ENCODE assay signal across 9 cellular contexts in genomic region chr22:42615860-42616175, GRCh38. TPM values are rescaled to one million over a fixed set of nuclear protein-coding genes. Genes with fewer than 3 reads are reported as not detected.
DNase-seq lines count a peak whose midpoint lies in the region; ATAC-seq, FAIRE-seq and TF ChIP-seq lines count a peak whose summit lies in the region.
"Not testable (repeated sequence)": the region's sequence is repeated elsewhere in the genome, so short reads cannot be mapped to it uniquely, and the experiment has no call there.
"Had no signal": no experiment of that assay in that cellular context is flagged by ENCODE, and none has a peak within 500 bp of the region (broad histone marks: within the 10 kb centered on the region; RNA-seq: fewer than 3 reads in every experiment).

No MANE protein-coding gene starts in this region.

- not testable (repeated sequence) for TF ChIP-seq POLR2A in A549 (IDR thresholded peaks at IDR 0.05; ENCODE audit: low read length); HCT116 (IDR thresholded peaks at IDR 0.05; ENCODE audit: borderline replicate concordance, extremely low read depth, insufficient read depth, insufficient read length); Peyer's patch (IDR thresholded peaks at IDR 0.05)

- not testable (repeated sequence) for H2AFZ ChIP-seq in HCT116 (ENCODE audit: low read depth, low read length, poor library complexity, severe bottlenecking); smooth muscle cell (ENCODE audit: low read depth)

- H3K27ac ChIP-seq in A549 (peak overlapping the region; percentile 91 to 98), HCT116 (ENCODE audit: low read depth, low read length) (peak overlapping the region; percentile 89), Peyer's patch (peak overlapping the region; percentile 93 to 98 (median 97)), dorsolateral prefrontal cortex (peak overlapping the region; percentile 88 to 100 (median 98)), right atrium auricular region (peak overlapping the region; percentile 92 to 95), smooth muscle cell (ENCODE audit: low read depth) (peak overlapping the region; percentile 98)

- H4K20me1 ChIP-seq in HCT116 (ENCODE audit: insufficient read depth) = not testable (repeated sequence)
- H4K20me1 ChIP-seq in smooth muscle cell (ENCODE audit: low read depth) = peaks cover 33% of the 10 kb centered on the region

- not testable (repeated sequence) for TF ChIP-seq EP300 in A549 (IDR thresholded peaks at IDR 0.05)

- not testable (repeated sequence) for H3K9me3 Mint-ChIP-seq in activated T-helper 2 cell treated with anti-CD3 and anti-CD28 coated beads, Interferon-gamma antibody, Interleukin-2, Interleukin-4, amounts not matched to agents 10 μg/mL and 5 μg/mL and 100 μg/mL, durations not matched to agents 14 hours and 24 hours and 36 hours; naive thymus-derived CD8-positive, alpha-beta T cell

- H3K27ac Mint-ChIP-seq in activated T-helper 2 cell treated with anti-CD3 and anti-CD28 coated beads, Interferon-gamma antibody, Interleukin-2, Interleukin-4, amounts not matched to agents 10 μg/mL and 5 μg/mL and 100 μg/mL, durations not matched to agents 14 hours and 24 hours and 36 hours = peak overlapping the region; percentile 99
- peak overlapping the region; percentile 98 to 100 (median 100) for H3K27ac Mint-ChIP-seq in naive thymus-derived CD8-positive, alpha-beta T cell

- RAD21 ChIA-PET in HCT116 (lab: Charles Lee; ENCODE audit: low non-redundant PET in 1 of 2, low total read pairs in 2 of 2, uncharacterized antibody in 2 of 2, unreplicated experiment in 2 of 2) = not testable (repeated sequence)

- intact Hi-C loops in HCT116 (cut with micrococcal nuclease) = not testable (repeated sequence)
- intact Hi-C loops in activated T-helper 2 cell treated with anti-CD3 and anti-CD28 coated beads, Interferon-gamma antibody, Interleukin-2, Interleukin-4, amounts not matched to agents 10 μg/mL and 5 μg/mL and 100 μg/mL, durations not matched to agents 14 hours and 24 hours and 36 hours (cut with micrococcal nuclease) = loop anchor here (1.0 to 2.0 kb wide), 3 partner anchors 33 to 525 kb away; partner anchors contain the start of genes CYB5R3, NDUFA6 and TTLL1
- intact Hi-C loops in dorsolateral prefrontal cortex (cut with DNase I) = loop anchor here in 1 of 2 donors (2.0 kb wide), 1 partner anchor 33 kb away; the partner anchor contains the start of gene CYB5R3

- H3K4me1 Mint-ChIP-seq in activated T-helper 2 cell treated with anti-CD3 and anti-CD28 coated beads, Interferon-gamma antibody, Interleukin-2, Interleukin-4, amounts not matched to agents 10 μg/mL and 5 μg/mL and 100 μg/mL, durations not matched to agents 14 hours and 24 hours and 36 hours (ENCODE audit: low read depth) = peaks cover 30% of the 10 kb centered on the region
- H3K4me1 Mint-ChIP-seq in naive thymus-derived CD8-positive, alpha-beta T cell = peaks cover 17 to 51% (median 46%) of the 10 kb centered on the region in 4 donors

- not testable (repeated sequence) for H3K27me3 ChIP-seq in HCT116 (ENCODE audit: insufficient read depth, low read length); Peyer's patch; dorsolateral prefrontal cortex; right atrium auricular region; smooth muscle cell (ENCODE audit: low read depth)

- TF ChIP-seq RAD21 in A549 (conservative IDR thresholded peaks at IDR 0.05 in 1 of 2, IDR thresholded peaks at IDR 0.05 in 1 of 2); HCT116 (IDR thresholded peaks at IDR 0.05; ENCODE audit: low read depth): not testable (repeated sequence)

- peak overlapping the region; percentile 93 for H3K4me3 Mint-ChIP-seq in activated T-helper 2 cell treated with anti-CD3 and anti-CD28 coated beads, Interferon-gamma antibody, Interleukin-2, Interleukin-4, amounts not matched to agents 10 μg/mL and 5 μg/mL and 100 μg/mL, durations not matched to agents 14 hours and 24 hours and 36 hours (ENCODE audit: low read depth)
- peak overlapping the region; percentile 91 to 98 (median 94) for H3K4me3 Mint-ChIP-seq in naive thymus-derived CD8-positive, alpha-beta T cell

- 17% methylated on average over 13 of the region's 13 CpGs for WGBS in A549 (ENCODE audit: missing lambda C conversion rate)
- WGBS in smooth muscle cell (ENCODE audit: low lambda C conversion rate) = 63% methylated on average over 13 of the region's 13 CpGs

- H3K79me2 ChIP-seq in HCT116 (ENCODE audit: insufficient read depth, low read length) = peaks cover 36% of the 10 kb centered on the region
- H3K79me2 ChIP-seq in smooth muscle cell (ENCODE audit: low read depth) = peaks cover 32% of the 10 kb centered on the region

- BruUV-seq in HCT116 (replicated peaks; lab: Mats Ljungman, UMichigan) = not testable (repeated sequence)

- DNase-seq in A549 (ENCODE audit: low read depth in 1 of 2, low spot score in 1 of 2); HCT116 (ENCODE audit: low read depth, low spot score); activated T-helper 2 cell treated with anti-CD3 and anti-CD28 coated beads, Interferon-gamma antibody, Interleukin-2, Interleukin-4, amounts not matched to agents 10 μg/mL and 5 μg/mL and 100 μg/mL, durations not matched to agents 14 hours and 24 hours and 36 hours (ENCODE audit: low spot score); right atrium auricular region (ENCODE audit: low spot score); naive thymus-derived CD8-positive, alpha-beta T cell; smooth muscle cell (lab: John Stamatoyannopoulos, UW; ENCODE audit: unreplicated experiment): not testable (repeated sequence)
- DNase-seq in Peyer's patch = peak in 1 of 3 donors; percentile 61
- DNase-seq in dorsolateral prefrontal cortex = peak in 1 of 10 donors; percentile 28

- peaks cover 13% of the 10 kb centered on the region for H3F3A ChIP-seq in smooth muscle cell (ENCODE audit: low read depth)

- peak overlapping the region; percentile 82 for H3K4me2 ChIP-seq in A549
- peak overlapping the region; percentile 97 for H3K4me2 ChIP-seq in HCT116 (ENCODE audit: low read length)
- H3K4me2 ChIP-seq in smooth muscle cell = peak overlapping the region; percentile 59

- ATAC-seq in A549 = peak; percentile 8 to 33; a peak in 5 of 6 replicates
- not testable (repeated sequence) for ATAC-seq in HCT116; naive thymus-derived CD8-positive, alpha-beta T cell

- H3K9me3 ChIP-seq in A549; HCT116 (ENCODE audit: control insufficient read depth in 1 of 2, insufficient read depth in 1 of 2, low read depth in 1 of 2, low read length in 2 of 2); Peyer's patch; right atrium auricular region; smooth muscle cell (replicated peaks; ENCODE audit: low read depth): not testable (repeated sequence)

- TF ChIP-seq CTCF in A549 (IDR thresholded peaks at IDR 0.05); HCT116 (IDR thresholded peaks at IDR 0.05 in 2 of 3, conservative IDR thresholded peaks at IDR 0.05 in 1 of 3; ENCODE audit: borderline replicate concordance in 1 of 3, insufficient read depth in 1 of 3, low read depth in 2 of 3, low read length in 2 of 3); Peyer's patch (IDR thresholded peaks at IDR 0.05); dorsolateral prefrontal cortex (IDR thresholded peaks at IDR 0.05 in 54 of 56, conservative IDR thresholded peaks at IDR 0.05 in 2 of 56; ENCODE audit: low read depth in 1 of 56, partially characterized antibody in 56 of 56); right atrium auricular region (IDR thresholded peaks at IDR 0.05); smooth muscle cell (IDR thresholded peaks at IDR 0.05; ENCODE audit: borderline replicate concordance, insufficient read depth, poor library complexity, severe bottlenecking): not testable (repeated sequence)

- H3K4me3 ChIP-seq in A549 = peak overlapping the region; percentile 43
- H3K4me3 ChIP-seq in HCT116 (replicated peaks in 1 of 2; ENCODE audit: low read depth in 1 of 2, low read length in 2 of 2) = peak overlapping the region in 1 of 2 experiments; percentile 2; a peak in 1 of 4 replicates
- H3K4me3 ChIP-seq in Peyer's patch = peak overlapping the region; percentile 37 to 89 (median 82)
- H3K4me3 ChIP-seq in dorsolateral prefrontal cortex = peak overlapping the region in 56 of 59 donors; percentile 74 to 100 (median 92)
- H3K4me3 ChIP-seq in right atrium auricular region = peak overlapping the region in 1 of 2 donors; percentile 67
- peak overlapping the region; percentile 75 for H3K4me3 ChIP-seq in smooth muscle cell

- H3K36me3 ChIP-seq in HCT116 (ENCODE audit: control insufficient read depth in 1 of 2, insufficient read depth in 2 of 2, low read length in 2 of 2) (peaks cover 3 to 25% of the 10 kb centered on the region in 2 experiments; a peak in 1 of 4 replicates), Peyer's patch (peaks cover 0 to 14% (median 0%) of the 10 kb centered on the region in 3 donors), right atrium auricular region (peaks cover 14% of the 10 kb centered on the region)
- H3K36me3 ChIP-seq in smooth muscle cell (ENCODE audit: low read depth) = not testable (repeated sequence)

- peaks cover 32% of the 10 kb centered on the region for H3K36me3 Mint-ChIP-seq in activated T-helper 2 cell treated with anti-CD3 and anti-CD28 coated beads, Interferon-gamma antibody, Interleukin-2, Interleukin-4, amounts not matched to agents 10 μg/mL and 5 μg/mL and 100 μg/mL, durations not matched to agents 14 hours and 24 hours and 36 hours (ENCODE audit: low read depth)
- peaks cover 0 to 21% (median 4%) of the 10 kb centered on the region in 3 donors for H3K36me3 Mint-ChIP-seq in naive thymus-derived CD8-positive, alpha-beta T cell

- H3K27me3 Mint-ChIP-seq in activated T-helper 2 cell treated with anti-CD3 and anti-CD28 coated beads, Interferon-gamma antibody, Interleukin-2, Interleukin-4, amounts not matched to agents 10 μg/mL and 5 μg/mL and 100 μg/mL, durations not matched to agents 14 hours and 24 hours and 36 hours (ENCODE audit: low read depth); naive thymus-derived CD8-positive, alpha-beta T cell: not testable (repeated sequence)

- not testable (repeated sequence) for FAIRE-seq in A549 (lab: Jason Lieb, UNC)

- CTCF ChIA-PET in A549 (lab: Yijun Ruan, JAX) = interaction anchor here (2.0 kb wide), 1 partner anchor 252 kb away, joined by 7 read pairs; no protein-coding TSS in a partner anchor
- CTCF ChIA-PET in HCT116 (lab: Charles Lee) = interaction anchor here (1.2 kb wide), 1 partner anchor 445 kb away, joined by 3 read pairs; no protein-coding TSS in a partner anchor

- POLR2A ChIA-PET in A549 (lab: Yijun Ruan, JAX) = interaction anchor here (0.6 to 2.0 kb wide), 9 partner anchors 8 to 399 kb away, joined by 3 to 13 read pairs (median 4); partner anchors contain the start of genes CYB5R3 and PACSIN2
- POLR2A ChIA-PET in HCT116 (lab: Charles Lee) = interaction anchor here (0.6 to 2.4 kb wide), 28 partner anchors 10 to 572 kb away, joined by 3 to 20 read pairs (median 4); partner anchors contain the start of gene ARFGAP3
- POLR2A ChIA-PET in naive thymus-derived CD8-positive, alpha-beta T cell (lab: Charles Lee) = interaction anchor here (0.5 to 3.9 kb wide), 13 partner anchors 8 to 1598 kb away, joined by 3 to 54 read pairs (median 7); partner anchors contain the start of genes ARFGAP3, CYB5R3 and PACSIN2

- peaks cover 25% of the 10 kb centered on the region for H3K4me1 ChIP-seq in A549
- peaks cover 24 to 46% of the 10 kb centered on the region in 2 experiments for H3K4me1 ChIP-seq in HCT116 (ENCODE audit: control insufficient read depth in 1 of 2, insufficient read depth in 2 of 2, low read length in 2 of 2)
- H3K4me1 ChIP-seq in Peyer's patch = peaks cover 4 to 42% (median 13%) of the 10 kb centered on the region in 4 donors
- peaks cover 0 to 51% of the 10 kb centered on the region in 2 donors for H3K4me1 ChIP-seq in right atrium auricular region
- not testable (repeated sequence) for H3K4me1 ChIP-seq in smooth muscle cell (ENCODE audit: low read depth)

- H3K9ac ChIP-seq in HCT116 (ENCODE audit: low read length) (peak overlapping the region; percentile 53), smooth muscle cell (ENCODE audit: low read depth) (peak overlapping the region; percentile 26)

- H3K9me2 ChIP-seq in HCT116 (ENCODE audit: insufficient read depth) = not testable (repeated sequence)

RNA-seq across cellular contexts. Expression of gene POLDIP3, which starts 1.1 kb away (rescaled TPM):
- 31.8 and 42.0 TPM in 2 replicates for polyA plus RNA-seq in A549 (2011; rRNA removed)
- 23.8 and 30.2 TPM in 2 replicates for polyA plus RNA-seq in A549 (2012; cell fraction: cytosol; rRNA removed)
- 27.7 and 37.2 TPM in 2 replicates for polyA plus RNA-seq in A549 (2012; cell fraction: nucleus; rRNA removed)
- polyA plus RNA-seq in A549 (2017; fragmentation: RNase III; extraction: RNeasy Plus Mini Kit Qiagen cat#74134 plus additional on column Dnase treatment) = 29.8 to 31.5 TPM (median 31.0 TPM) in 3 replicates
- polyA minus RNA-seq in A549 (2011; rRNA and poly(A)+ RNA removed) = 33.8 and 34.7 TPM in 2 replicates
- 67.6 TPM for total RNA-seq in HCT116 (2021; ENCODE audit: unreplicated experiment)
- 60.4 TPM in 2 replicates for polyA plus RNA-seq in HCT116 (2012)
- 10 to 100 TPM; 30.3 to 42.9 (median 38.0) TPM for total RNA-seq in Peyer's patch
- total RNA-seq in activated T-helper 2 cell treated with anti-CD3 and anti-CD28 coated beads, Interferon-gamma antibody, Interleukin-2, Interleukin-4, amounts not matched to agents 10 μg/mL and 5 μg/mL and 100 μg/mL, durations not matched to agents 14 hours and 24 hours and 36 hours = 74.7 and 80.7 TPM in 2 replicates
- 10 to 100 TPM; 47.0 to 95.5 (median 65.3) TPM for total RNA-seq in dorsolateral prefrontal cortex
- 10 to 100 TPM; 20.2 to 29.5 TPM for total RNA-seq in right atrium auricular region
- 10 to 100 TPM; 81.1 to 85.8 TPM for total RNA-seq in naive thymus-derived CD8-positive, alpha-beta T cell
- polyA plus RNA-seq in naive thymus-derived CD8-positive, alpha-beta T cell = 10 to 100 TPM; 60.7 to 93.6 (median 70.5) TPM
- 27.8 and 31.1 TPM in 2 replicates for total RNA-seq in smooth muscle cell
- 45.5 and 49.4 TPM in 2 replicates for polyA plus RNA-seq in smooth muscle cell

RNA-seq across cellular contexts. Expression of gene ATP5MGL, which starts 24.6 kb away (rescaled TPM):
- polyA plus RNA-seq in A549 (2011; rRNA removed) = not detected in 2 replicates
- polyA plus RNA-seq in A549 (2012; cell fraction: cytosol; rRNA removed) = not detected in 2 replicates
- not detected in 2 replicates for polyA plus RNA-seq in A549 (2012; cell fraction: nucleus; rRNA removed)
- polyA plus RNA-seq in A549 (2017; fragmentation: RNase III; extraction: RNeasy Plus Mini Kit Qiagen cat#74134 plus additional on column Dnase treatment) = not detected in 3 replicates
- polyA minus RNA-seq in A549 (2011; rRNA and poly(A)+ RNA removed) = 0.87 and 1.3 TPM in 2 replicates
- 0.91 TPM for total RNA-seq in HCT116 (2021; ENCODE audit: unreplicated experiment)
- polyA plus RNA-seq in HCT116 (2012) = 0.08 and 0.22 TPM in 2 replicates
- total RNA-seq in Peyer's patch = not detected
- total RNA-seq in activated T-helper 2 cell treated with anti-CD3 and anti-CD28 coated beads, Interferon-gamma antibody, Interleukin-2, Interleukin-4, amounts not matched to agents 10 μg/mL and 5 μg/mL and 100 μg/mL, durations not matched to agents 14 hours and 24 hours and 36 hours = 0.71 and 1.2 TPM in 2 replicates
- 1 to 10 TPM in 62 of 120 experiments, under 1 TPM in 31, not detected in 27; 0.65 to 6.3 (median 1.3) TPM for total RNA-seq in dorsolateral prefrontal cortex
- total RNA-seq in right atrium auricular region = not detected
- total RNA-seq in naive thymus-derived CD8-positive, alpha-beta T cell = 1 to 10 TPM; 2.6 to 3.0 TPM
- under 1 TPM in 1 of 3 donors, not detected in 2; 0.23 TPM for polyA plus RNA-seq in naive thymus-derived CD8-positive, alpha-beta T cell
- 1.3 and 2.8 TPM in 2 replicates for total RNA-seq in smooth muscle cell
- polyA plus RNA-seq in smooth muscle cell = 0.41 TPM in 1 of 2 replicates, not detected in the other
- total RNA-seq: A172 had no signal

RNA-seq across cellular contexts. Expression of gene CYB5R3, which starts 33.4 kb away (rescaled TPM):
- polyA plus RNA-seq in A549 (2011; rRNA removed) (30.8 and 39.4 TPM in 2 replicates), A549 (2017; fragmentation: RNase III; extraction: RNeasy Plus Mini Kit Qiagen cat#74134 plus additional on column Dnase treatment) (47.6 to 54.0 TPM (median 51.8 TPM) in 3 replicates), smooth muscle cell (321 and 365 TPM in 2 replicates)
- polyA plus RNA-seq in A549 (2012; cell fraction: cytosol; rRNA removed) = 53.4 and 74.7 TPM in 2 replicates
- polyA plus RNA-seq in A549 (2012; cell fraction: nucleus; rRNA removed) = 60.2 and 68.1 TPM in 2 replicates
- 40.5 and 42.5 TPM in 2 replicates for polyA minus RNA-seq in A549 (2011; rRNA and poly(A)+ RNA removed)
- total RNA-seq in HCT116 (2021; ENCODE audit: unreplicated experiment) (127 TPM), Peyer's patch (100 to 1,000 TPM in 2 of 4 donors, 10 to 100 TPM in 2; 59.4 to 147 (median 117) TPM), dorsolateral prefrontal cortex (100 to 1,000 TPM in 119 of 120 experiments, 10 to 100 TPM in 1; 85.4 to 229 (median 131) TPM), right atrium auricular region (100 to 1,000 TPM; 265 to 288 TPM), smooth muscle cell (76.8 and 78.2 TPM in 2 replicates)
- polyA plus RNA-seq in HCT116 (2012) = 150 and 166 TPM in 2 replicates
- total RNA-seq in activated T-helper 2 cell treated with anti-CD3 and anti-CD28 coated beads, Interferon-gamma antibody, Interleukin-2, Interleukin-4, amounts not matched to agents 10 μg/mL and 5 μg/mL and 100 μg/mL, durations not matched to agents 14 hours and 24 hours and 36 hours = 87.3 and 88.6 TPM in 2 replicates
- 10 to 100 TPM; 34.7 to 36.5 TPM for total RNA-seq in naive thymus-derived CD8-positive, alpha-beta T cell
- polyA plus RNA-seq in naive thymus-derived CD8-positive, alpha-beta T cell = 10 to 100 TPM; 37.1 to 70.2 (median 37.9) TPM
